In genomic region chr2:64394174-64394573, GRCh38 we compare ENCODE assay signal across 16 cellular contexts.
"Had no signal": no experiment of that assay in that cellular context is flagged by ENCODE, and none has a peak within 500 bp of the region (broad histone marks: within the 10 kb centered on the region; RNA-seq: fewer than 3 reads in every experiment).

No MANE protein-coding gene starts in this region.

- ATAC-seq: naive thymus-derived CD4-positive, alpha-beta T cell; stimulated activated naive B cell treated with anti-CD40 and anti-IgM and Interleukin-4, amounts not matched to agents 10 μg/mL and 1 μg/mL and 100 μg/mL, for 72 hours had no signal

- H2AFZ ChIP-seq: neural progenitor cell, parathyroid adenoma had no signal

- H3K4me2 ChIP-seq: neural progenitor cell had no signal

- H3K9ac ChIP-seq: neural progenitor cell, parathyroid adenoma had no signal

- H3K27ac ChIP-seq: neural progenitor cell, parathyroid adenoma, sigmoid colon, spleen, transverse colon had no signal

- H3K4me3 ChIP-seq: neural progenitor cell, sigmoid colon, spleen, transverse colon had no signal

- H3K27me3 ChIP-seq: neural progenitor cell, sigmoid colon, spleen, transverse colon had no signal

- H3K4me1 Mint-ChIP-seq: central memory CD8-positive, alpha-beta T cell; naive thymus-derived CD4-positive, alpha-beta T cell; nephron had no signal

- H3K4me3 Mint-ChIP-seq: central memory CD8-positive, alpha-beta T cell; naive thymus-derived CD4-positive, alpha-beta T cell; nephron; neural progenitor cell; stimulated activated naive B cell treated with anti-CD40 and anti-IgM and Interleukin-4, amounts not matched to agents 10 μg/mL and 1 μg/mL and 100 μg/mL, for 72 hours; stimulated activated naive CD8-positive, alpha-beta T cell treated with anti-CD3 and anti-CD28 coated beads, Interleukin-15, Interleukin-2, amounts not matched to agents 100 ng/mL and 50 ng/mL, for 24 hours had no signal

- H3K27ac Mint-ChIP-seq: naive thymus-derived CD4-positive, alpha-beta T cell; nephron; progenitor cell of endocrine pancreas; stimulated activated naive B cell treated with anti-CD40 and anti-IgM and Interleukin-4, amounts not matched to agents 10 μg/mL and 1 μg/mL and 100 μg/mL, for 72 hours; stimulated activated naive CD8-positive, alpha-beta T cell treated with anti-CD3 and anti-CD28 coated beads, Interleukin-15, Interleukin-2, amounts not matched to agents 100 ng/mL and 50 ng/mL, for 24 hours had no signal

- H3K27me3 Mint-ChIP-seq: progenitor cell of endocrine pancreas had no signal

- H3K36me3 ChIP-seq: sigmoid colon, spleen had no signal

- H3K4me1 ChIP-seq: sigmoid colon, transverse colon had no signal

- H3K79me2 ChIP-seq: parathyroid adenoma had no signal

- DNase-seq: cortex of kidney; effector CD4-positive, alpha-beta T cell; mesendoderm; midbrain; naive thymus-derived CD4-positive, alpha-beta T cell; sigmoid colon; spleen; stimulated activated CD4-positive, alpha-beta T cell treated with anti-CD3 and anti-CD28 coated beads, Interleukin-2, amount 100 ng/mL, for 48 hours; stimulated activated naive B cell treated with anti-CD40 and anti-IgM and Interleukin-4, amounts not matched to agents 10 μg/mL and 1 μg/mL and 100 μg/mL, for 72 hours; transverse colon had no signal
